In genomic region chr14:58238252-58239247, GRCh38 we compare ENCODE assay signal across 9 cellular contexts. TPM values are rescaled to one million over a fixed set of nuclear protein-coding genes. Genes with fewer than 3 reads are reported as not detected.
DNase-seq lines count a peak whose midpoint lies in the region; ATAC-seq, FAIRE-seq and TF ChIP-seq lines count a peak whose summit lies in the region.
"Had no signal": no experiment of that assay in that cellular context is flagged by ENCODE, and none has a peak within 500 bp of the region (broad histone marks: within the 10 kb centered on the region; RNA-seq: fewer than 3 reads in every experiment).

No MANE protein-coding gene starts in this region.

- FAIRE-seq in H54 (lab: Jason Lieb, UNC), result peak; percentile 30
- FAIRE-seq: TTC549 had no signal

- no peak overlapping the region for H3K27ac Mint-ChIP-seq in HFFc6

- WGBS in psoas muscle, 3 donors, result 26 to 33% (median 31%) methylated on average over 16 of the region's 16 CpGs

- H3K9me3 ChIP-seq in psoas muscle, result no peaks in the 10 kb centered on the region

- peaks cover 0 to 10% of the 10 kb centered on the region in 2 donors for H3K36me3 ChIP-seq in psoas muscle (ENCODE audit: insufficient read depth in 1 of 2, low read depth in 1 of 2)

- H3K4me1 ChIP-seq in psoas muscle, result peaks cover 17% of the 10 kb centered on the region

- H3K27ac ChIP-seq in psoas muscle, result peak overlapping the region; percentile 85

- DNase-seq in H54 (ENCODE audit: insufficient read length, low spot score), result no peak
- peak; percentile 26 for DNase-seq in globus pallidus (ENCODE audit: low spot score)
- no peak for DNase-seq in psoas muscle
- DNase-seq in SHP77 (lab: John Stamatoyannopoulos, UW), result no peak
- no peak for DNase-seq in HFFc6
- no peak for DNase-seq in HCEC 1CT

- TF ChIP-seq POLR2A in H54 (IDR thresholded peaks at IDR 0.05; ENCODE audit: low read depth, low read length), result no peak

- peaks cover 17% of the 10 kb centered on the region for H3K4me1 Mint-ChIP-seq in HFFc6 (ENCODE audit: low read depth)

- intact Hi-C loops in psoas muscle (cut with DNase I), result loop anchor here (2.0 to 5.0 kb wide), 2 partner anchors 36 to 38 kb away; partner anchors contain the start of gene ACTR10 (in 2 of the 2)

- no peaks in the 10 kb centered on the region for H3K27me3 ChIP-seq in psoas muscle (ENCODE audit: insufficient read depth in 3 of 3, low read length in 2 of 3)

- ATAC-seq in SK-N-SH treated with all-trans-retinoic acid at 6 μM for 48 hours (peak; percentile 7), psoas muscle (peak; percentile 28 to 45 (median 32)), HG03520 (IDR thresholded peaks at IDR 0.05; ENCODE audit: unreplicated experiment) (no peak)

- H3K4me3 ChIP-seq in psoas muscle, result peak overlapping the region; percentile 77

- TF ChIP-seq CTCF in psoas muscle (IDR thresholded peaks at IDR 0.05), result no peak
- TF ChIP-seq CTCF in HFFc6 (IDR thresholded peaks at IDR 0.05), result no peak

- peaks cover 2% of the 10 kb centered on the region for H3K27me3 Mint-ChIP-seq in HFFc6 (ENCODE audit: insufficient read depth)

- no peak overlapping the region for H3K4me3 Mint-ChIP-seq in HFFc6

- peaks cover 11% of the 10 kb centered on the region for H3K36me3 Mint-ChIP-seq in HFFc6 (ENCODE audit: low read depth)

- H3K9me3 Mint-ChIP-seq in HFFc6, result no peaks in the 10 kb centered on the region

TF ChIP-seq in SK-N-SH treated with all-trans-retinoic acid at 6 μM for 48 hours, 23 proteins besides CTCF, POLR2A, EP300 and RAD21:
- no peak for TF ChIP-seq CREB5 (CRISPR knock-in tag; IDR thresholded peaks at IDR 0.05; ENCODE audit: low read depth)
- no peak for TF ChIP-seq GLIS3 (CRISPR knock-in tag; IDR thresholded peaks at IDR 0.05)
- no peak for TF ChIP-seq ZNF70 (CRISPR knock-in tag; IDR thresholded peaks at IDR 0.05)
- TF ChIP-seq PATZ1 (CRISPR knock-in tag; IDR thresholded peaks at IDR 0.05; ENCODE audit: borderline replicate concordance), result no peak
- no peak for TF ChIP-seq ESRRG (CRISPR knock-in tag; IDR thresholded peaks at IDR 0.05)
- no peak for TF ChIP-seq ZFP3 (CRISPR knock-in tag; IDR thresholded peaks at IDR 0.05)
- TF ChIP-seq OSR1 (CRISPR knock-in tag; IDR thresholded peaks at IDR 0.05), result no peak
- no peak for TF ChIP-seq POU6F1 (CRISPR knock-in tag; IDR thresholded peaks at IDR 0.05; ENCODE audit: borderline replicate concordance, low read depth)
- no peak for TF ChIP-seq ARNTL (CRISPR knock-in tag; IDR thresholded peaks at IDR 0.05; ENCODE audit: borderline replicate concordance, low read depth)
- no peak for TF ChIP-seq ZFP30 (CRISPR knock-in tag; IDR thresholded peaks at IDR 0.05)
- no peak for TF ChIP-seq BACH2 (CRISPR knock-in tag; IDR thresholded peaks at IDR 0.05; ENCODE audit: borderline replicate concordance)
- TF ChIP-seq SNAI2 (CRISPR knock-in tag; IDR thresholded peaks at IDR 0.05), result no peak
- TF ChIP-seq ZNF8 (CRISPR knock-in tag; IDR thresholded peaks at IDR 0.05), result no peak
- no peak for TF ChIP-seq TOX (CRISPR knock-in tag; IDR thresholded peaks at IDR 0.05; ENCODE audit: borderline replicate concordance)

RNA-seq across cellular contexts. Expression of gene PSMA3, which starts 6.1 kb away (rescaled TPM):
- 100 to 1,000 TPM; 136 to 238 (median 211) TPM for total RNA-seq in psoas muscle
- polyA plus RNA-seq in psoas muscle, result 100 to 1,000 TPM; 235 to 466 (median 274) TPM
- total RNA-seq in HFFc6 (2021; fragmentation: NEBNext Ultra II Directional; extraction: Animal tissue kit (Norgen Biotek cat#: 25700)), result 100 to 1,000 TPM; 158 to 210 (median 187) TPM

RNA-seq across cellular contexts. Expression of gene ACTR10, which starts 38.6 kb away (rescaled TPM):
- total RNA-seq in psoas muscle, result 10 to 100 TPM; 41.2 to 67.1 (median 54.0) TPM
- polyA plus RNA-seq in psoas muscle, result 10 to 100 TPM; 56.5 to 69.0 (median 61.0) TPM
- 10 to 100 TPM; 79.0 to 89.0 (median 85.5) TPM for total RNA-seq in HFFc6 (2021; fragmentation: NEBNext Ultra II Directional; extraction: Animal tissue kit (Norgen Biotek cat#: 25700))

RNA-seq across cellular contexts. Expression of gene ARID4A, which starts 59.8 kb away (rescaled TPM):
- total RNA-seq in psoas muscle, result 10 to 100 TPM in 1 of 4 donors, 1 to 10 TPM in 3; 7.1 to 11.0 (median 8.3) TPM
- 1 to 10 TPM; 1.7 to 8.1 (median 3.0) TPM for polyA plus RNA-seq in psoas muscle
- 10 to 100 TPM; 10.5 to 13.4 (median 12.3) TPM for total RNA-seq in HFFc6 (2021; fragmentation: NEBNext Ultra II Directional; extraction: Animal tissue kit (Norgen Biotek cat#: 25700))
